In the genomic region with DNA sequence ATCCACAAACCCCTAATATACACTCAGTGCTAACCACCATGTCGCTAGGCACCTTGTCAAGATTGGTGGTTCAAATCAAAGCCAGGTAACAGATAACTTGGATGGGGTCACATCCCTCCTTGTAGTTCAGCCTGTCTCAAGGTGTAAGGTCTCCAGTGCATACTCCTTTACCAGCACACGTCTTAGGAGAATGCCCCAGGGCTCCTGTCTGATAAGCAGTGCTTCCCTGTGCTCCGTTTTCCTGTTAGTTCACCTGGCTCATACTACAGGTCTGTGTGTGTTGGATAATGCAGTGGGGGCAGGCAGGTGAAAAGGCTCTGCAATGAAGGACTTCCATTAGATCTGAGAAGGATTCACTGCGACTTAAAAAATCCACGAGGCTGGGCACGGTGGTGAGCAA, we compare ENCODE assay signal across 22 cellular contexts.
"Had no signal": no experiment of that assay in that cellular context is flagged by ENCODE, and none has a peak within 500 bp of the region (broad histone marks: within the 10 kb centered on the region; RNA-seq: fewer than 3 reads in every experiment).

No MANE protein-coding gene starts in this region.

- DNase-seq: activated CD4-positive, alpha-beta T cell treated with anti-CD3 and anti-CD28 coated beads for 1 hour; activated CD4-positive, alpha-beta T cell treated with anti-CD3 and anti-CD28 coated beads, Interleukin-2, amount 50 U/mL, for 1 hour; activated CD8-positive, alpha-beta T cell treated with anti-CD3 and anti-CD28 coated beads, Interleukin-2, amount 10 ng/mL, durations not matched to agents 7 days and 5 days; activated gamma-delta T cell treated with Interleukin-2 at 50 U/mL for 16 hours; activated T-cell treated with anti-CD3 and anti-CD28 coated beads, Interleukin-2, amount 50 U/mL, for 1 hour; left lung; natural killer cell; retina; sigmoid colon; stimulated activated CD4-positive, alpha-beta T cell treated with anti-CD3 and anti-CD28 coated beads, Interleukin-15, amount 100 ng/mL, for 24 hours; stimulated activated CD8-positive, alpha-beta memory T cell treated with anti-CD3 and anti-CD28 coated beads, Interleukin-4, amount 100 ng/mL, for 48 hours; stimulated activated naive B cell treated with anti-CD40 and anti-IgM and Interleukin-4, amounts not matched to agents 10 μg/mL and 1 μg/mL and 100 μg/mL, for 72 hours; T-helper 9 cell; testis; upper lobe of left lung had no signal

- H3K9me3 Mint-ChIP-seq: activated naive CD4-positive, alpha-beta T cell treated with anti-CD3 and anti-CD28 coated beads, Interleukin-2, amount 50 U/mL, for 24 hours; mesothelial cell of epicardium; natural killer cell; stimulated activated naive B cell treated with anti-CD40 and anti-IgM and Interleukin-4, amounts not matched to agents 10 μg/mL and 1 μg/mL and 100 μg/mL, for 72 hours had no signal

- H3K27ac Mint-ChIP-seq: activated CD8-positive, alpha-beta T cell treated with anti-CD3 and anti-CD28 coated beads, Interleukin-2, amount 10 ng/mL, durations not matched to agents 7 days and 5 days; activated naive CD4-positive, alpha-beta T cell treated with anti-CD3 and anti-CD28 coated beads, Interleukin-2, amount 50 U/mL, for 24 hours; mesothelial cell of epicardium; natural killer cell; stimulated activated naive B cell treated with anti-CD40 and anti-IgM and Interleukin-4, amounts not matched to agents 10 μg/mL and 1 μg/mL and 100 μg/mL, for 72 hours had no signal

- H3K27ac ChIP-seq: ascending aorta, coronary artery, foreskin keratinocyte, left lung, sigmoid colon, testis, upper lobe of left lung had no signal

- H3K36me3 Mint-ChIP-seq: activated naive CD4-positive, alpha-beta T cell treated with anti-CD3 and anti-CD28 coated beads, Interleukin-2, amount 50 U/mL, for 24 hours; natural killer cell had no signal

- H3K4me1 ChIP-seq: ascending aorta, foreskin keratinocyte, left lung, sigmoid colon, testis, upper lobe of left lung had no signal

- H3K9me3 ChIP-seq: ascending aorta, left lung, sigmoid colon, testis, upper lobe of left lung had no signal

- H3K4me3 Mint-ChIP-seq: activated CD8-positive, alpha-beta T cell treated with anti-CD3 and anti-CD28 coated beads, Interleukin-2, amount 10 ng/mL, durations not matched to agents 7 days and 5 days; activated naive CD4-positive, alpha-beta T cell treated with anti-CD3 and anti-CD28 coated beads, Interleukin-2, amount 50 U/mL, for 24 hours; mesothelial cell of epicardium; natural killer cell; stimulated activated naive B cell treated with anti-CD40 and anti-IgM and Interleukin-4, amounts not matched to agents 10 μg/mL and 1 μg/mL and 100 μg/mL, for 72 hours had no signal

- H3K4me1 Mint-ChIP-seq: stimulated activated naive B cell treated with anti-CD40 and anti-IgM and Interleukin-4, amounts not matched to agents 10 μg/mL and 1 μg/mL and 100 μg/mL, for 72 hours had no signal

- H3K27me3 ChIP-seq: ascending aorta, foreskin keratinocyte, left lung, sigmoid colon, testis, upper lobe of left lung had no signal

- H3K4me3 ChIP-seq: ascending aorta, coronary artery, left lung, lung, sigmoid colon, smooth muscle cell, testis, upper lobe of left lung had no signal

- ATAC-seq: activated CD8-positive, alpha-beta T cell treated with anti-CD3 and anti-CD28 coated beads, Interleukin-2, amount 10 ng/mL, durations not matched to agents 7 days and 5 days; left lung; natural killer cell; stimulated activated naive B cell treated with anti-CD40 and anti-IgM and Interleukin-4, amounts not matched to agents 10 μg/mL and 1 μg/mL and 100 μg/mL, for 72 hours had no signal
